1 cellular context compared by ENCODE assay signal in the genomic region with DNA sequence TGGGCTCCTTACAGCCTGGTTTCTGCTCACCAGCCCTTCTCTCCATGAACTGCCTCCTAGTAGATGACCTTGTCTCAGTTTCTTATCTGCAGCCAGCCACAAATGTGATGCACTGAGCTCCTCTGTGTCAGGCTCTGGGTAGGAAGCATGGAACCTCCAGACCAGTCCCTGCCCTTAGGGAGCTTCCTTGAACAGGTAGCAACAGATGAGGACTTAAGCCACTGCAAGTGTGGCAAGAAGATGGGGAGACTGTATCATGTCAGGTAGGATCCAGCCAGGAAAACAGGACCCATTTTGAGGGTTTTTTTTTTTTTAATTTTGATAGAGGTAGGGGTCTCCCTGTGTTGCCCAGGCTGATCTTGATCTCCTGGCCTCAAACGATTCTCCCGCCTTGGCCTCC.
TF ChIP-seq lines count a peak whose summit lies in the region.

No MANE protein-coding gene starts in this region.

TF ChIP-seq in A549, 52 proteins besides CTCF, POLR2A, EP300 and RAD21:
- TF ChIP-seq ZSCAN20 (CRISPR knock-in tag; IDR thresholded peaks at IDR 0.05): no peak
- TF ChIP-seq ZNF302 (CRISPR knock-in tag; IDR thresholded peaks at IDR 0.05): no peak
- TF ChIP-seq TFCP2L1 (CRISPR knock-in tag; IDR thresholded peaks at IDR 0.05): no peak
- TF ChIP-seq RCOR1 (IDR thresholded peaks at IDR 0.05; ENCODE audit: low read depth, low read length): no peak
- no peak for TF ChIP-seq MAZ (IDR thresholded peaks at IDR 0.05; ENCODE audit: borderline replicate concordance, low read depth, low read length)
- TF ChIP-seq, protein P1, sequence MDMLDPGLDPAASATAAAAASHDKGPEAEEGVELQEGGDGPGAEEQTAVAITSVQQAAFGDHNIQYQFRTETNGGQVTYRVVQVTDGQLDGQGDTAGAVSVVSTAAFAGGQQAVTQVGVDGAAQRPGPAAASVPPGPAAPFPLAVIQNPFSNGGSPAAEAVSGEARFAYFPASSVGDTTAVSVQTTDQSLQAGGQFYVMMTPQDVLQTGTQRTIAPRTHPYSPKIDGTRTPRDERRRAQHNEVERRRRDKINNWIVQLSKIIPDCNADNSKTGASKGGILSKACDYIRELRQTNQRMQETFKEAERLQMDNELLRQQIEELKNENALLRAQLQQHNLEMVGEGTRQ (IDR thresholded peaks at IDR 0.05): no peak
- TF ChIP-seq, protein P2, sequence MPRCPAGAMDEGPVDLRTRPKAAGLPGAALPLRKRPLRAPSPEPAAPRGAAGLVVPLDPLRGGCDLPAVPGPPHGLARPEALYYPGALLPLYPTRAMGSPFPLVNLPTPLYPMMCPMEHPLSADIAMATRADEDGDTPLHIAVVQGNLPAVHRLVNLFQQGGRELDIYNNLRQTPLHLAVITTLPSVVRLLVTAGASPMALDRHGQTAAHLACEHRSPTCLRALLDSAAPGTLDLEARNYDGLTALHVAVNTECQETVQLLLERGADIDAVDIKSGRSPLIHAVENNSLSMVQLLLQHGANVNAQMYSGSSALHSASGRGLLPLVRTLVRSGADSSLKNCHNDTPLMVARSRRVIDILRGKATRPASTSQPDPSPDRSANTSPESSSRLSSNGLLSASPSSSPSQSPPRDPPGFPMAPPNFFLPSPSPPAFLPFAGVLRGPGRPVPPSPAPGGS (IDR thresholded peaks at IDR 0.05): no peak
- TF ChIP-seq HOXA7 (CRISPR knock-in tag; IDR thresholded peaks at IDR 0.05): no peak
- TF ChIP-seq, protein P3, sequence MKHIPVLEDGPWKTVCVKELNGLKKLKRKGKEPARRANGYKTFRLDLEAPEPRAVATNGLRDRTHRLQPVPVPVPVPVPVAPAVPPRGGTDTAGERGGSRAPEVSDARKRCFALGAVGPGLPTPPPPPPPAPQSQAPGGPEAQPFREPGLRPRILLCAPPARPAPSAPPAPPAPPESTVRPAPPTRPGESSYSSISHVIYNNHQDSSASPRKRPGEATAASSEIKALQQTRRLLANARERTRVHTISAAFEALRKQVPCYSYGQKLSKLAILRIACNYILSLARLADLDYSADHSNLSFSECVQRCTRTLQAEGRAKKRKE (CRISPR knock-in tag; IDR thresholded peaks at IDR 0.05; ENCODE audit: low read depth): no peak
- TF ChIP-seq PHF8 (IDR thresholded peaks at IDR 0.05; ENCODE audit: borderline replicate concordance, low read depth): no peak
- TF ChIP-seq CBX8 (IDR thresholded peaks at IDR 0.05): no peak
- TF ChIP-seq ESRRA (IDR thresholded peaks at IDR 0.05; ENCODE audit: borderline replicate concordance, low read length): no peak
- no peak for TF ChIP-seq TP53 (CRISPR knock-in tag; IDR thresholded peaks at IDR 0.05)
- TF ChIP-seq NPAS2 (CRISPR knock-in tag; IDR thresholded peaks at IDR 0.05; ENCODE audit: borderline replicate concordance): no peak
- TF ChIP-seq HOXB13 (CRISPR knock-in tag; IDR thresholded peaks at IDR 0.05; ENCODE audit: low read depth): no peak
- TF ChIP-seq, protein P4, sequence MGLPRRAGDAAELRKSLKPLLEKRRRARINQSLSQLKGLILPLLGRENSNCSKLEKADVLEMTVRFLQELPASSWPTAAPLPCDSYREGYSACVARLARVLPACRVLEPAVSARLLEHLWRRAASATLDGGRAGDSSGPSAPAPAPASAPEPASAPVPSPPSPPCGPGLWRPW (IDR thresholded peaks at IDR 0.05): no peak
- TF ChIP-seq, protein P5, sequence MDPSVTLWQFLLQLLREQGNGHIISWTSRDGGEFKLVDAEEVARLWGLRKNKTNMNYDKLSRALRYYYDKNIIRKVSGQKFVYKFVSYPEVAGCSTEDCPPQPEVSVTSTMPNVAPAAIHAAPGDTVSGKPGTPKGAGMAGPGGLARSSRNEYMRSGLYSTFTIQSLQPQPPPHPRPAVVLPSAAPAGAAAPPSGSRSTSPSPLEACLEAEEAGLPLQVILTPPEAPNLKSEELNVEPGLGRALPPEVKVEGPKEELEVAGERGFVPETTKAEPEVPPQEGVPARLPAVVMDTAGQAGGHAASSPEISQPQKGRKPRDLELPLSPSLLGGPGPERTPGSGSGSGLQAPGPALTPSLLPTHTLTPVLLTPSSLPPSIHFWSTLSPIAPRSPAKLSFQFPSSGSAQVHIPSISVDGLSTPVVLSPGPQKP (IDR thresholded peaks at IDR 0.05; ENCODE audit: low read depth, low read length): no peak
